In the genomic region with DNA sequence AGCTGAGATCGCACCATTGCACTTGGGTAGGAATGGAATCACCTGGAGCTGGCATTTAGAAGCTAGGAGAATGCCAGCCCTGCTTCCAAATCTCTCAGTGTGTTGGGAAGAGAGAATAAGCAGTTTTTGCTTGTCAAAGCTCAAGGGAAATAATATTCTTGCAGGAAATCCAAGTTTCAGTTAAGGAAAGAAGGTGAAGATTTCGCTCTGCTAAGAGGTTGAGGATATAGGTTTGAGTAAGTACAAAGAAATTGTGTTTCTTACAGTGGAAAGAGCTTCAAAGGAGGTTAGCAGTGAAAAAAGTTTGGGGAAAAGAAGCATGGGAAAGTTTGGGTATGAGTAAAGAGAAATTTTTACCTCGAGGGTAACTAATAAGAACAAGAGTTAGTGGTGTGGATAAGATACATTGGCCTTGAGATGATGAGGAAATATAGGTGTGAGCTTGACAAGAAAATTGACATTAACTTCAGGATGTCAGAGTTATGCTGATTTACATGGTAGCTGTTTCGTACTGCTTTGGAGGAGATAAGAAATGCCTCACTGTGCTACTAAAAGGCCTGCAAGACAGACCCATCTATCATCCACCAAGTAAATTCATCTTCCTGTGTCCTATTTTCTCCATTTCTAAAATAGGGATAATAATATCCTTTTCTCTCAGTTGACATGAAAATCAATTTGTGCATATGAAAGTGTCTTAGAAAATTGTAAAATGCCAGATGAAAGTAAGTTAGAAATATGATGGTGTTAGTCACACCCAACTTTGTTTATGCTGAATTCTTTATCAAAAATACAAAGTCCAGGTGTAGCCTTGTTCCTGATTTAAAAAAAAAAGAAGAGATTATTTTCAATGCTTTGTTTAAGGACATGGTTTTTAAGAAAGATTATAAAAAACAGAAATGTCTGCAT, we compare ENCODE assay signal across 13 cellular contexts. TPM values are rescaled to one million over a fixed set of nuclear protein-coding genes. Genes with fewer than 3 reads are reported as not detected.
DNase-seq lines count a peak whose midpoint lies in the region; ATAC-seq and TF ChIP-seq lines count a peak whose summit lies in the region.
"Had no signal": no experiment of that assay in that cellular context is flagged by ENCODE, and none has a peak within 500 bp of the region (broad histone marks: within the 10 kb centered on the region; RNA-seq: fewer than 3 reads in every experiment).

No MANE protein-coding gene starts in this region.

- H3K4me2 ChIP-seq in mesenchymal stem cell (ENCODE audit: low read length, poor library complexity, severe bottlenecking): no peak overlapping the region
- no peak overlapping the region for H3K4me2 ChIP-seq in Karpas-422 (ENCODE audit: low read depth, low read length, poor library complexity, severe bottlenecking)

- H3K14ac ChIP-seq in mesenchymal stem cell (ENCODE audit: low read length in 2 of 2): no peak overlapping the region

- peak overlapping the region; percentile 6 to 9 for H3K18ac ChIP-seq in mesenchymal stem cell (ENCODE audit: low read depth in 1 of 2, low read length in 2 of 2)

- no peak overlapping the region for H4K8ac ChIP-seq in mesenchymal stem cell (ENCODE audit: low read length)

- no peaks in the 10 kb centered on the region for H3K9me3 ChIP-seq in mesenchymal stem cell (ENCODE audit: control insufficient read depth, low read length)
- no peaks in the 10 kb centered on the region for H3K9me3 ChIP-seq in thyroid gland
- H3K9me3 ChIP-seq in Karpas-422 (ENCODE audit: low read length): no peaks in the 10 kb centered on the region
- H3K9me3 ChIP-seq: SJCRH30 had no signal

- peaks cover 1% of the 10 kb centered on the region for H3K4me1 ChIP-seq in mesenchymal stem cell (ENCODE audit: control insufficient read depth, insufficient read depth, low read depth, low read length)
- H3K4me1 ChIP-seq in thyroid gland: peaks cover 27 to 47% of the 10 kb centered on the region in 2 donors
- peaks cover 10% of the 10 kb centered on the region for H3K4me1 ChIP-seq in Karpas-422 (ENCODE audit: low read length)

- TF ChIP-seq POLR2A in thyroid gland (IDR thresholded peaks at IDR 0.05): no peak

- no peak for TF ChIP-seq CTCF in thyroid gland (IDR thresholded peaks at IDR 0.05)

- no peak overlapping the region for H3K4ac ChIP-seq in mesenchymal stem cell (ENCODE audit: low read depth in 1 of 2, low read length in 2 of 2)

- H2AK5ac ChIP-seq in mesenchymal stem cell (ENCODE audit: low read length, severe bottlenecking): no peak overlapping the region

- no peak for ATAC-seq in GM18511 (IDR thresholded peaks at IDR 0.05; ENCODE audit: unreplicated experiment)
- ATAC-seq: natural killer cell treated with Interleukin-12 subunit alpha and Interleukin-12 subunit beta and Interleukin-15 and Interleukin-18, amount 100 ng/mL, for 72 hours had no signal

- H3K9me2 ChIP-seq in Karpas-422 (replicated peaks; ENCODE audit: insufficient read depth, low read length): no peaks in the 10 kb centered on the region

- DNase-seq in OCI-M1 (lab: John Stamatoyannopoulos, UW): peak; percentile 60
- DNase-seq in caudate nucleus (lab: John Stamatoyannopoulos, UW): no peak
- DNase-seq in mesenchymal stem cell: peak; percentile 42
- no peak for DNase-seq in thyroid gland
- no peak for DNase-seq in DMS53 (lab: John Stamatoyannopoulos, UW)
- no peak for DNase-seq in Karpas-422
- DNase-seq: activated CD4-positive, CD25-positive, alpha-beta regulatory T cell; activated T-cell treated with anti-CD3 and anti-CD28 coated beads, Interleukin-2, amount 50 U/mL, for 48 hours; CD8-positive, alpha-beta memory T cell; NCI-H510A had no signal

- no peaks in the 10 kb centered on the region for H3K79me1 ChIP-seq in mesenchymal stem cell (replicated peaks; ENCODE audit: low read length, poor library complexity, severe bottlenecking)

- peak overlapping the region; percentile 59 for H3K9ac ChIP-seq in mesenchymal stem cell (ENCODE audit: low read length)
- no peak overlapping the region for H3K9ac ChIP-seq in Karpas-422 (ENCODE audit: low read length)

- H3K4me3 ChIP-seq in mesenchymal stem cell (ENCODE audit: insufficient read depth in 1 of 2, low read depth in 1 of 2, low read length in 2 of 2): no peak overlapping the region
- H3K4me3 ChIP-seq in thyroid gland (replicated peaks in 1 of 3): no peak overlapping the region
- H3K4me3 ChIP-seq in Karpas-422 (ENCODE audit: low read length): no peak overlapping the region
- H3K4me3 ChIP-seq: SJCRH30 had no signal

- H2AFZ ChIP-seq in mesenchymal stem cell (ENCODE audit: low read depth, low read length) (no peak overlapping the region), Karpas-422 (ENCODE audit: low read length) (no peak overlapping the region)

- H3K36me3 ChIP-seq in mesenchymal stem cell (ENCODE audit: control insufficient read depth in 1 of 2, insufficient read depth in 2 of 2, low read depth in 1 of 2, low read length in 2 of 2) (no peaks in the 10 kb centered on the region), thyroid gland (no peaks in the 10 kb centered on the region), Karpas-422 (ENCODE audit: insufficient read depth, low read length) (no peaks in the 10 kb centered on the region)
- H3K36me3 ChIP-seq: SJCRH30 had no signal

- no peak overlapping the region for H2BK15ac ChIP-seq in mesenchymal stem cell (ENCODE audit: low read depth, poor library complexity, severe bottlenecking)

- H3K23ac ChIP-seq in mesenchymal stem cell (ENCODE audit: low read length in 2 of 2): no peak overlapping the region

- H3K27me3 ChIP-seq in mesenchymal stem cell (ENCODE audit: control insufficient read depth in 1 of 2, insufficient read depth in 1 of 2, low read length in 2 of 2): no peaks in the 10 kb centered on the region
- H3K27me3 ChIP-seq in thyroid gland: no peaks in the 10 kb centered on the region
- H3K27me3 ChIP-seq in Karpas-422 (ENCODE audit: low read length): no peaks in the 10 kb centered on the region
- H3K27me3 ChIP-seq: SJCRH30 had no signal

- WGBS in mesenchymal stem cell: 92% methylated on average over 3 of the region's 4 CpGs
- WGBS in thyroid gland, 2 donors: 85 to 91% methylated on average over 4 of the region's 4 CpGs

- no peak overlapping the region for H2BK5ac ChIP-seq in mesenchymal stem cell (ENCODE audit: low read depth, low read length, poor library complexity, severe bottlenecking)

- H2BK12ac ChIP-seq in mesenchymal stem cell (ENCODE audit: low read length in 2 of 2): peak overlapping the region in 1 of 2 experiments; percentile 76

- no peak overlapping the region for H4K91ac ChIP-seq in mesenchymal stem cell (ENCODE audit: low read length)

- intact Hi-C loops in thyroid gland (cut with DNase I): no loop called here

- H3K27ac ChIP-seq in caudate nucleus (ENCODE audit: low read depth, low read length) (peak overlapping the region; percentile 7), mesenchymal stem cell (ENCODE audit: low read length, poor library complexity, severe bottlenecking) (no peak overlapping the region), thyroid gland (peak overlapping the region in 2 of 3 donors; percentile 69 to 85), Karpas-422 (ENCODE audit: low read length) (no peak overlapping the region)
- H3K27ac ChIP-seq: SJCRH30 had no signal

- H2BK120ac ChIP-seq in mesenchymal stem cell (ENCODE audit: low read depth, low read length): no peak overlapping the region

- H3K79me2 ChIP-seq in Karpas-422 (ENCODE audit: low read length): no peaks in the 10 kb centered on the region

- no peaks in the 10 kb centered on the region for H4K20me1 ChIP-seq in Karpas-422 (ENCODE audit: insufficient read depth, low read depth, low read length)

RNA-seq across cellular contexts. Expression of a gene that starts 12.8 kb away (rescaled TPM):
- polyA plus RNA-seq in mesenchymal stem cell (2013, experiment 1 of 2): 11.7 TPM
- polyA plus RNA-seq in mesenchymal stem cell (2013, experiment 2 of 2): 11.6 TPM
- total RNA-seq in thyroid gland: 10 to 100 TPM; 21.5 to 32.5 (median 26.3) TPM
- 16.5 and 22.0 TPM in 2 replicates for total RNA-seq in Karpas-422 (2014; rRNA removed; shearing (Covaris generic); ENCODE audit: low replicate concordance)

RNA-seq across cellular contexts. Expression of a gene that starts 42.6 kb away (rescaled TPM):
- polyA plus RNA-seq in mesenchymal stem cell (2013, experiment 1 of 2): 9.7 TPM
- 9.9 TPM for polyA plus RNA-seq in mesenchymal stem cell (2013, experiment 2 of 2)
- total RNA-seq in thyroid gland: 10 to 100 TPM; 27.6 to 45.3 (median 36.4) TPM
- 70.6 and 140 TPM in 2 replicates for total RNA-seq in Karpas-422 (2014; rRNA removed; shearing (Covaris generic); ENCODE audit: low replicate concordance)

Comparison
In these comparisons a context has a peak if more than half of its experiments do, and no peak if none do; other contexts are left out.
1. DNase-seq: peak in OCI-M1 (single experiment) and mesenchymal stem cell (single experiment); none in caudate nucleus (0 of 61), thyroid gland (0 of 2), DMS53 (single experiment) and Karpas-422 (single experiment).
2. H3K27ac ChIP-seq: peak in caudate nucleus (single experiment) and thyroid gland (2 of 3); none in mesenchymal stem cell (single experiment) and Karpas-422 (single experiment).